ENCODE assay signal across 1 cellular context in the genomic region with DNA sequence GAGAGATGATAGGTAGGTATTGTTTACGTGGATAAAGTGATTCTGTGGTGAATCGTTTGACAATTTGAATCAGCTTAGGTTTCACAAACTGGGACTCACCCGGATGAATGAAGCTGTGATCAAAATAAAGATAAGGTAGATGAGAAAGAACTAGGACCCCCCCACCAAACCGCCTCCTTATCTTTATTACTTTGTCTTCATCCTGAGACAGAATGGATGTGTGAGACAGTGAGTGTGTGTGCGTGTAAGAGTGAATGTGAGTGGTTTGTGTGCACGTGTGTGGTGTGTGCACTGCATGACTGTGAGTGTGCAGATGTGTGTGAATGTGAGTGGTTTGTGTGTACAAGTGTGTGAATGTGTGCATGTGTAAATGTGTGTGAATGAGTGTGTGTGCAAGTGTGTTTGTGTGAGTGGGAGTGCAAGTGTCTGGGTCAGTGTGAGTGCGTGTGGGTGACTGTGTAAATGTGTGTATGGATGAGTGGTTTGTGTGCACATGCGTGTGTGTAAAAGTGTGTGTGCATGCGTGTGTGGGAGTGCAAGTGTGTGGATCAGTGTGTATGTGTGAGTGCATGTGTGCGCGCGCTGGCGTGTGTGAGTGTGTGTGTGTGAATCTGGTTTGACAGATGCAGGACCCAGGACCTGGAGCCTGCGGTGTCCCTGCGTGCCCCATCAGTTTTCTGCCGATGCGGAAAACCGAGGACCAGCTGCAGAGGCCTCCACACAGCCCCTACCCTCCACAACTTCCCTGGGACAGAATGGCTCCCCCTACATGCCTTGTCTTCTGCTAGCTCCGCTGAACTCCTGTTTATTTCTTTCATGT.
TF ChIP-seq lines count a peak whose summit lies in the region.

No MANE protein-coding gene starts in this region.

TF ChIP-seq in K562, 482 proteins besides CTCF, POLR2A, EP300 and RAD21 (continued from another document and continues in another):
- TF ChIP-seq, protein P1, sequence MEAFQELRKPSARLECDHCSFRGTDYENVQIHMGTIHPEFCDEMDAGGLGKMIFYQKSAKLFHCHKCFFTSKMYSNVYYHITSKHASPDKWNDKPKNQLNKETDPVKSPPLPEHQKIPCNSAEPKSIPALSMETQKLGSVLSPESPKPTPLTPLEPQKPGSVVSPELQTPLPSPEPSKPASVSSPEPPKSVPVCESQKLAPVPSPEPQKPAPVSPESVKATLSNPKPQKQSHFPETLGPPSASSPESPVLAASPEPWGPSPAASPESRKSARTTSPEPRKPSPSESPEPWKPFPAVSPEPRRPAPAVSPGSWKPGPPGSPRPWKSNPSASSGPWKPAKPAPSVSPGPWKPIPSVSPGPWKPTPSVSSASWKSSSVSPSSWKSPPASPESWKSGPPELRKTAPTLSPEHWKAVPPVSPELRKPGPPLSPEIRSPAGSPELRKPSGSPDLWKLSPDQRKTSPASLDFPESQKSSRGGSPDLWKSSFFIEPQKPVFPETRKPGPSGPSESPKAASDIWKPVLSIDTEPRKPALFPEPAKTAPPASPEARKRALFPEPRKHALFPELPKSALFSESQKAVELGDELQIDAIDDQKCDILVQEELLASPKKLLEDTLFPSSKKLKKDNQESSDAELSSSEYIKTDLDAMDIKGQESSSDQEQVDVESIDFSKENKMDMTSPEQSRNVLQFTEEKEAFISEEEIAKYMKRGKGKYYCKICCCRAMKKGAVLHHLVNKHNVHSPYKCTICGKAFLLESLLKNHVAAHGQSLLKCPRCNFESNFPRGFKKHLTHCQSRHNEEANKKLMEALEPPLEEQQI (IDR thresholded peaks at IDR 0.05) = no peak
- TF ChIP-seq MYC (IDR thresholded peaks at IDR 0.05; ENCODE audit: low read depth, low read length) (no peak), MYC (CRISPR knock-in tag; IDR thresholded peaks at IDR 0.05; ENCODE audit: borderline replicate concordance, low read depth) (0 out of 2 replicates have a peak, but pooled peaks have one; percentile 40), STAT5B (CRISPR knock-in tag; IDR thresholded peaks at IDR 0.05) (no peak), FOSL1 (tag; conservative IDR thresholded peaks at IDR 0.05) (no peak), KLF6 (CRISPR knock-in tag; IDR thresholded peaks at IDR 0.05; ENCODE audit: borderline replicate concordance) (peak; percentile 21; the same call in 1 of the 2 replicates), MCM3 (IDR thresholded peaks at IDR 0.05) (no peak), SMARCA4 (IDR thresholded peaks at IDR 0.05) (no peak), HMGN3 (IDR thresholded peaks at IDR 0.05; ENCODE audit: borderline replicate concordance, extremely low read depth, insufficient read length, low read depth, low read length) (no peak), SOX6 (IDR thresholded peaks at IDR 0.05) (peak; percentile 87; the same call in 1 of the 2 replicates), MTA2 (IDR thresholded peaks at IDR 0.05; ENCODE audit: low read depth) (peak; percentile 38; the same call in 1 of the 2 replicates), NR3C1 (CRISPR knock-in tag; IDR thresholded peaks at IDR 0.05) (no peak), SMAD4 (CRISPR knock-in tag; conservative IDR thresholded peaks at IDR 0.05) (no peak), FIP1L1 (IDR thresholded peaks at IDR 0.05; ENCODE audit: low read depth, low read length, poor library complexity, severe bottlenecking) (no peak), SUPT5H (IDR thresholded peaks at IDR 0.05) (peak; percentile 55), THRAP3 (IDR thresholded peaks at IDR 0.05; ENCODE audit: borderline replicate concordance) (peak; percentile 95), MYNN (IDR thresholded peaks at IDR 0.05) (peak; percentile 98), MYNN (CRISPR knock-in tag; IDR thresholded peaks at IDR 0.05) (no peak), ZSCAN32 (CRISPR knock-in tag; IDR thresholded peaks at IDR 0.05) (no peak), HNRNPLL (IDR thresholded peaks at IDR 0.05; ENCODE audit: low read depth, low read length, poor library complexity, severe bottlenecking) (peak; percentile 29), ZNF24 (IDR thresholded peaks at IDR 0.05) (no peak)
- TF ChIP-seq, protein P2, sequence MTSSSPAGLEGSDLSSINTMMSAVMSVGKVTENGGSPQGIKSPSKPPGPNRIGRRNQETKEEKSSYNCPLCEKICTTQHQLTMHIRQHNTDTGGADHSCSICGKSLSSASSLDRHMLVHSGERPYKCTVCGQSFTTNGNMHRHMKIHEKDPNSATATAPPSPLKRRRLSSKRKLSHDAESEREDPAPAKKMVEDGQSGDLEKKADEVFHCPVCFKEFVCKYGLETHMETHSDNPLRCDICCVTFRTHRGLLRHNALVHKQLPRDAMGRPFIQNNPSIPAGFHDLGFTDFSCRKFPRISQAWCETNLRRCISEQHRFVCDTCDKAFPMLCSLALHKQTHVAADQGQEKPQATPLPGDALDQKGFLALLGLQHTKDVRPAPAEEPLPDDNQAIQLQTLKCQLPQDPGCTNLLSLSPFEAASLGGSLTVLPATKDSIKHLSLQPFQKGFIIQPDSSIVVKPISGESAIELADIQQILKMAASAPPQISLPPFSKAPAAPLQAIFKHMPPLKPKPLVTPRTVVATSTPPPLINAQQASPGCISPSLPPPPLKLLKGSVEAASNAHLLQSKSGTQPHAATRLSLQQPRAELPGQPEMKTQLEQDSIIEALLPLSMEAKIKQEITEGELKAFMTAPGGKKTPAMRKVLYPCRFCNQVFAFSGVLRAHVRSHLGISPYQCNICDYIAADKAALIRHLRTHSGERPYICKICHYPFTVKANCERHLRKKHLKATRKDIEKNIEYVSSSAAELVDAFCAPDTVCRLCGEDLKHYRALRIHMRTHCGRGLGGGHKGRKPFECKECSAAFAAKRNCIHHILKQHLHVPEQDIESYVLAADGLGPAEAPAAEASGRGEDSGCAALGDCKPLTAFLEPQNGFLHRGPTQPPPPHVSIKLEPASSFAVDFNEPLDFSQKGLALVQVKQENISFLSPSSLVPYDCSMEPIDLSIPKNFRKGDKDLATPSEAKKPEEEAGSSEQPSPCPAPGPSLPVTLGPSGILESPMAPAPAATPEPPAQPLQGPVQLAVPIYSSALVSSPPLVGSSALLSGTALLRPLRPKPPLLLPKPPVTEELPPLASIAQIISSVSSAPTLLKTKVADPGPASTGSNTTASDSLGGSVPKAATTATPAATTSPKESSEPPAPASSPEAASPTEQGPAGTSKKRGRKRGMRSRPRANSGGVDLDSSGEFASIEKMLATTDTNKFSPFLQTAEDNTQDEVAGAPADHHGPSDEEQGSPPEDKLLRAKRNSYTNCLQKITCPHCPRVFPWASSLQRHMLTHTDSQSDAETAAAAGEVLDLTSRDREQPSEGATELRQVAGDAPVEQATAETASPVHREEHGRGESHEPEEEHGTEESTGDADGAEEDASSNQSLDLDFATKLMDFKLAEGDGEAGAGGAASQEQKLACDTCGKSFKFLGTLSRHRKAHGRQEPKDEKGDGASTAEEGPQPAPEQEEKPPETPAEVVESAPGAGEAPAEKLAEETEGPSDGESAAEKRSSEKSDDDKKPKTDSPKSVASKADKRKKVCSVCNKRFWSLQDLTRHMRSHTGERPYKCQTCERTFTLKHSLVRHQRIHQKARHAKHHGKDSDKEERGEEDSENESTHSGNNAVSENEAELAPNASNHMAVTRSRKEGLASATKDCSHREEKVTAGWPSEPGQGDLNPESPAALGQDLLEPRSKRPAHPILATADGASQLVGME (CRISPR knock-in tag; IDR thresholded peaks at IDR 0.05) = 0 out of 2 replicates have a peak, but pooled peaks have one; percentile 62
- TF ChIP-seq, protein P3, sequence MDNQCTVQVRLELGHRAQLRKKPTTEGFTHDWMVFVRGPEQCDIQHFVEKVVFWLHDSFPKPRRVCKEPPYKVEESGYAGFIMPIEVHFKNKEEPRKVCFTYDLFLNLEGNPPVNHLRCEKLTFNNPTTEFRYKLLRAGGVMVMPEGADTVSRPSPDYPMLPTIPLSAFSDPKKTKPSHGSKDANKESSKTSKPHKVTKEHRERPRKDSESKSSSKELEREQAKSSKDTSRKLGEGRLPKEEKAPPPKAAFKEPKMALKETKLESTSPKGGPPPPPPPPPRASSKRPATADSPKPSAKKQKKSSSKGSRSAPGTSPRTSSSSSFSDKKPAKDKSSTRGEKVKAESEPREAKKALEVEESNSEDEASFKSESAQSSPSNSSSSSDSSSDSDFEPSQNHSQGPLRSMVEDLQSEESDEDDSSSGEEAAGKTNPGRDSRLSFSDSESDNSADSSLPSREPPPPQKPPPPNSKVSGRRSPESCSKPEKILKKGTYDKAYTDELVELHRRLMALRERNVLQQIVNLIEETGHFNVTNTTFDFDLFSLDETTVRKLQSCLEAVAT (IDR thresholded peaks at IDR 0.05) = peak; percentile 76 to 88; a peak in 3 of 4 replicates
- TF ChIP-seq, protein P4, sequence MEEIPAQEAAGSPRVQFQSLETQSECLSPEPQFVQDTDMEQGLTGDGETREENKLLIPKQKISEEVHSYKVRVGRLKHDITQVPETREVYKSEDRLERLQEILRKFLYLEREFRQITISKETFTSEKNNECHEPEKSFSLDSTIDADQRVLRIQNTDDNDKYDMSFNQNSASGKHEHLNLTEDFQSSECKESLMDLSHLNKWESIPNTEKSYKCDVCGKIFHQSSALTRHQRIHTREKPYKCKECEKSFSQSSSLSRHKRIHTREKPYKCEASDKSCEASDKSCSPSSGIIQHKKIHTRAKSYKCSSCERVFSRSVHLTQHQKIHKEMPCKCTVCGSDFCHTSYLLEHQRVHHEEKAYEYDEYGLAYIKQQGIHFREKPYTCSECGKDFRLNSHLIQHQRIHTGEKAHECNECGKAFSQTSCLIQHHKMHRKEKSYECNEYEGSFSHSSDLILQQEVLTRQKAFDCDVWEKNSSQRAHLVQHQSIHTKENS (CRISPR knock-in tag; IDR thresholded peaks at IDR 0.05) = no peak
- TF ChIP-seq, protein P5, sequence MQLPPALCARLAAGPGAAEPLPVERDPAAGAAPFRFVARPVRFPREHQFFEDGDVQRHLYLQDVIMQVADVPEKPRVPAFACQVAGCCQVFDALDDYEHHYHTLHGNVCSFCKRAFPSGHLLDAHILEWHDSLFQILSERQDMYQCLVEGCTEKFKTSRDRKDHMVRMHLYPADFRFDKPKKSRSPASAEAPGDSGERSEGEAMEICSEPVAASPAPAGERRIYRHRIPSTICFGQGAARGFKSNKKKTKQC (CRISPR knock-in tag; IDR thresholded peaks at IDR 0.05) = no peak
- TF ChIP-seq, protein P6, sequence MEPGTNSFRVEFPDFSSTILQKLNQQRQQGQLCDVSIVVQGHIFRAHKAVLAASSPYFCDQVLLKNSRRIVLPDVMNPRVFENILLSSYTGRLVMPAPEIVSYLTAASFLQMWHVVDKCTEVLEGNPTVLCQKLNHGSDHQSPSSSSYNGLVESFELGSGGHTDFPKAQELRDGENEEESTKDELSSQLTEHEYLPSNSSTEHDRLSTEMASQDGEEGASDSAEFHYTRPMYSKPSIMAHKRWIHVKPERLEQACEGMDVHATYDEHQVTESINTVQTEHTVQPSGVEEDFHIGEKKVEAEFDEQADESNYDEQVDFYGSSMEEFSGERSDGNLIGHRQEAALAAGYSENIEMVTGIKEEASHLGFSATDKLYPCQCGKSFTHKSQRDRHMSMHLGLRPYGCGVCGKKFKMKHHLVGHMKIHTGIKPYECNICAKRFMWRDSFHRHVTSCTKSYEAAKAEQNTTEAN (CRISPR knock-in tag; IDR thresholded peaks at IDR 0.05) = peak; percentile 99
- TF ChIP-seq, protein P7, sequence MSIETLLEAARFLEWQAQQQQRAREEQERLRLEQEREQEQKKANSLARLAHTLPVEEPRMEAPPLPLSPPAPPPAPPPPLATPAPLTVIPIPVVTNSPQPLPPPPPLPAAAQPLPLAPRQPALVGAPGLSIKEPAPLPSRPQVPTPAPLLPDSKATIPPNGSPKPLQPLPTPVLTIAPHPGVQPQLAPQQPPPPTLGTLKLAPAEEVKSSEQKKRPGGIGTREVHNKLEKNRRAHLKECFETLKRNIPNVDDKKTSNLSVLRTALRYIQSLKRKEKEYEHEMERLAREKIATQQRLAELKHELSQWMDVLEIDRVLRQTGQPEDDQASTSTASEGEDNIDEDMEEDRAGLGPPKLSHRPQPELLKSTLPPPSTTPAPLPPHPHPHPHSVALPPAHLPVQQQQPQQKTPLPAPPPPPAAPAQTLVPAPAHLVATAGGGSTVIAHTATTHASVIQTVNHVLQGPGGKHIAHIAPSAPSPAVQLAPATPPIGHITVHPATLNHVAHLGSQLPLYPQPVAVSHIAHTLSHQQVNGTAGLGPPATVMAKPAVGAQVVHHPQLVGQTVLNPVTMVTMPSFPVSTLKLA (conservative IDR thresholded peaks at IDR 0.05) = no peak
- TF ChIP-seq, protein P8, sequence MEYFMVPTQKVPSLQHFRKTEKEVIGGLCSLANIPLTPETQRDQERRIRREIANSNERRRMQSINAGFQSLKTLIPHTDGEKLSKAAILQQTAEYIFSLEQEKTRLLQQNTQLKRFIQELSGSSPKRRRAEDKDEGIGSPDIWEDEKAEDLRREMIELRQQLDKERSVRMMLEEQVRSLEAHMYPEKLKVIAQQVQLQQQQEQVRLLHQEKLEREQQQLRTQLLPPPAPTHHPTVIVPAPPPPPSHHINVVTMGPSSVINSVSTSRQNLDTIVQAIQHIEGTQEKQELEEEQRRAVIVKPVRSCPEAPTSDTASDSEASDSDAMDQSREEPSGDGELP (CRISPR knock-in tag; IDR thresholded peaks at IDR 0.05; ENCODE audit: borderline replicate concordance) = peak; percentile 46; the same call in 1 of the 2 replicates
- TF ChIP-seq, protein P9, sequence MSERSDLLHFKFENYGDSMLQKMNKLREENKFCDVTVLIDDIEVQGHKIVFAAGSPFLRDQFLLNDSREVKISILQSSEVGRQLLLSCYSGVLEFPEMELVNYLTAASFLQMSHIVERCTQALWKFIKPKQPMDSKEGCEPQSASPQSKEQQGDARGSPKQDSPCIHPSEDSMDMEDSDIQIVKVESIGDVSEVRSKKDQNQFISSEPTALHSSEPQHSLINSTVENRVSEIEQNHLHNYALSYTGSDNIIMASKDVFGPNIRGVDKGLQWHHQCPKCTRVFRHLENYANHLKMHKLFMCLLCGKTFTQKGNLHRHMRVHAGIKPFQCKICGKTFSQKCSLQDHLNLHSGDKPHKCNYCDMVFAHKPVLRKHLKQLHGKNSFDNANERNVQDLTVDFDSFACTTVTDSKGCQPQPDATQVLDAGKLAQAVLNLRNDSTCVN (CRISPR knock-in tag; IDR thresholded peaks at IDR 0.05) = peak; percentile 97
- TF ChIP-seq, protein P10, sequence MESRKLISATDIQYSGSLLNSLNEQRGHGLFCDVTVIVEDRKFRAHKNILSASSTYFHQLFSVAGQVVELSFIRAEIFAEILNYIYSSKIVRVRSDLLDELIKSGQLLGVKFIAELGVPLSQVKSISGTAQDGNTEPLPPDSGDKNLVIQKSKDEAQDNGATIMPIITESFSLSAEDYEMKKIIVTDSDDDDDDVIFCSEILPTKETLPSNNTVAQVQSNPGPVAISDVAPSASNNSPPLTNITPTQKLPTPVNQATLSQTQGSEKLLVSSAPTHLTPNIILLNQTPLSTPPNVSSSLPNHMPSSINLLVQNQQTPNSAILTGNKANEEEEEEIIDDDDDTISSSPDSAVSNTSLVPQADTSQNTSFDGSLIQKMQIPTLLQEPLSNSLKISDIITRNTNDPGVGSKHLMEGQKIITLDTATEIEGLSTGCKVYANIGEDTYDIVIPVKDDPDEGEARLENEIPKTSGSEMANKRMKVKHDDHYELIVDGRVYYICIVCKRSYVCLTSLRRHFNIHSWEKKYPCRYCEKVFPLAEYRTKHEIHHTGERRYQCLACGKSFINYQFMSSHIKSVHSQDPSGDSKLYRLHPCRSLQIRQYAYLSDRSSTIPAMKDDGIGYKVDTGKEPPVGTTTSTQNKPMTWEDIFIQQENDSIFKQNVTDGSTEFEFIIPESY (CRISPR knock-in tag; IDR thresholded peaks at IDR 0.05) = no peak
